ENCODE assay signal across 8 cellular contexts in the genomic region with DNA sequence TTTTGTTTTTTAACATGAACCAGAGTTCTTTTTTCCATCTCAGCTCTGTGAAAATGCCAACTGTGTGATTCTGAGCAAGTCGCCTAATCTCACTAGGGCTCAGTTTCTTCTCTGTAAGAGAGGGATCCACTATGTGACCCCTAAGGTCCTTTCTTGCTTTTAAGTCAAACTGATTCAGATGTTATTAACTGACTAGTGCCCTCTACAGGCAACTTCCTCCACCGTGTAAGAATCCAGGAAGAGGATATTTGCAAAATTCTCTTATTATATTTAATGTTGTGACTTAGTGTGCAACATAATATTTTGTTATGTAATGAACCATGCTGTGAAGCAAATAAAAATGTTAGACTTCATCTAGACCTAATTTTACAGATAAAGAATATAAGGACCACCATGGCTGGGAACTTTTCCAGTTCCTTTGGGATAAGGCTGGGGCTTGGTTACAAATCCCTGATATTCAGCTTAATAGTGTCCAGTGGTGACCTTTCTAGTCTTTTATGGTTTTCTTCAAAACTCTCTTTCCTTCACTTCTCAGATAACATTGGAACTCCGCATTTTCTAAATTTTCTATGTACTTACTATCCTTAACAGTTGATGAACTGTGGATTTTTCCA.
DNase-seq lines count a peak whose midpoint lies in the region; ATAC-seq and TF ChIP-seq lines count a peak whose summit lies in the region.

No MANE protein-coding gene starts in this region.

- H3K79me2 ChIP-seq in PC-3 (ENCODE audit: low read length) = no peaks in the 10 kb centered on the region

- no peak for TF ChIP-seq CTCF in HEK293 (tag by site-specific recombination; IDR thresholded peaks at IDR 0.05)
- peak; percentile 53 for TF ChIP-seq CTCF in PC-3 (conservative IDR thresholded peaks at IDR 0.05; ENCODE audit: low read depth, low read length)
- TF ChIP-seq CTCF in astrocyte of the cerebellum (IDR thresholded peaks at IDR 0.05; ENCODE audit: low read depth, low read length, missing control alignments) = peak; percentile 69

- peaks cover 14% of the 10 kb centered on the region for H3K4me1 ChIP-seq in HEK293 (ENCODE audit: control insufficient read depth, insufficient read depth, low read length)
- peaks cover 19% of the 10 kb centered on the region; the same call in 1 of the 2 replicates for H3K4me1 ChIP-seq in PC-3 (ENCODE audit: insufficient read depth, low read length)

- no peaks in the 10 kb centered on the region for H3K36me3 Mint-ChIP-seq in immature natural killer cell

- no peaks in the 10 kb centered on the region for H3F3A ChIP-seq in PC-3 (ENCODE audit: low read length, unreplicated experiment)

- H3K27ac Mint-ChIP-seq in immature natural killer cell = peak overlapping the region in 2 of 6 donors; percentile 42 to 70

- intact Hi-C loops in PC-3 (cut with micrococcal nuclease) = loop anchor here (1.0 kb wide), 1 partner anchor 174 kb away; no protein-coding TSS in a partner anchor

- H3K9ac ChIP-seq in PC-3 (ENCODE audit: low read length) = no peak overlapping the region

- H3K9me3 ChIP-seq in HEK293 (ENCODE audit: control insufficient read depth, insufficient read depth, low read depth, low read length) (no peaks in the 10 kb centered on the region), PC-3 (ENCODE audit: low read length) (no peaks in the 10 kb centered on the region)

- no peak overlapping the region for H3K4me3 Mint-ChIP-seq in immature natural killer cell

- H4K20me1 ChIP-seq in PC-3 (ENCODE audit: low read length) = no peaks in the 10 kb centered on the region

- H2AFZ ChIP-seq in PC-3 (ENCODE audit: low read length) = no peak overlapping the region

- POLR2A ChIA-PET in HEK293 (lab: Yijun Ruan, JAX) = no interaction called here
- POLR2A ChIA-PET in PC-3 (lab: Charles Lee; ENCODE audit: unreplicated experiment) = no interaction called here

- no peak overlapping the region; the same call in 1 of the 2 replicates for H3K27ac ChIP-seq in HEK293 (ENCODE audit: extremely low read depth, low read depth, low read length)
- no peak overlapping the region for H3K27ac ChIP-seq in PC-3 (ENCODE audit: low read length)

- no peaks in the 10 kb centered on the region for H3K36me3 ChIP-seq in HEK293 (ENCODE audit: control insufficient read depth in 2 of 2, insufficient read depth in 1 of 2, low read length in 2 of 2)
- no peaks in the 10 kb centered on the region for H3K36me3 ChIP-seq in PC-3 (ENCODE audit: low read depth, low read length)

- no peak overlapping the region for H3K4me3 ChIP-seq in HEK293 (ENCODE audit: low read depth, low read length)
- no peak overlapping the region for H3K4me3 ChIP-seq in PC-3 (ENCODE audit: low read length)
- H3K4me3 ChIP-seq in astrocyte of the cerebellum (ENCODE audit: low read depth, low read length) = no peak overlapping the region

- BruUV-seq in PC-3 (replicated peaks; lab: Mats Ljungman, UMichigan) = no TSS peak

- no peak overlapping the region for H3K4me2 ChIP-seq in PC-3 (ENCODE audit: low read length)

- CTCF ChIA-PET in HEK293 (lab: Yijun Ruan, JAX) = interaction anchor here (0.6 to 4.1 kb wide), 13 partner anchors 9 to 192 kb away, joined by 3 to 36 read pairs (median 3); no protein-coding TSS in a partner anchor
- CTCF ChIA-PET in PC-3 (lab: Charles Lee) = no interaction called here

- H3K4me1 Mint-ChIP-seq in immature natural killer cell = peaks cover 6 to 22% of the 10 kb centered on the region in 2 donors

- H3K9me3 Mint-ChIP-seq in immature natural killer cell = no peaks in the 10 kb centered on the region

- H3K27me3 ChIP-seq in PC-3 (ENCODE audit: low read length) = no peaks in the 10 kb centered on the region

- no peaks in the 10 kb centered on the region for H3K9me2 ChIP-seq in PC-3 (replicated peaks; ENCODE audit: low read length)

- DNase-seq in NCI-H187 treated with DMSO at 0.1 percent for 48 hours (lab: John Stamatoyannopoulos, UW) = peak; percentile 8
- no peak for DNase-seq in NCI-H187 (lab: John Stamatoyannopoulos, UW)
- DNase-seq in PC-3 = peak; percentile 46
- DNase-seq in astrocyte of the cerebellum (ENCODE audit: low read depth) = peak; percentile 58
- DNase-seq in immature natural killer cell = peak; percentile 48 to 63 (median 60)
- peak; percentile 19 to 30 for DNase-seq in stimulated activated CD4-positive, alpha-beta T cell treated with anti-CD3 and anti-CD28 coated beads, Interleukin-4, amount 100 ng/mL, for 4 hours

- in situ Hi-C loops in astrocyte of the cerebellum (cut with HindIII; ENCODE audit: low sequenced_read_pairs) = loop anchor here (10.0 kb wide), 1 partner anchor 515 kb away; no protein-coding TSS in a partner anchor

- ATAC-seq in PC-3 (no peak), HG02870 (IDR thresholded peaks at IDR 0.05; ENCODE audit: unreplicated experiment) (no peak)

- no peaks in the 10 kb centered on the region for H3K27me3 Mint-ChIP-seq in immature natural killer cell (ENCODE audit: low read depth in 3 of 3)

TF ChIP-seq in HEK293, 187 proteins besides CTCF, POLR2A, EP300 and RAD21:
- TF ChIP-seq ZBTB48 (tag by site-specific recombination; IDR thresholded peaks at IDR 0.05) = peak; percentile 86
- TF ChIP-seq ZNF791 (tag by site-specific recombination; IDR thresholded peaks at IDR 0.05) = no peak
- TF ChIP-seq ZNF501 (tag by site-specific recombination; IDR thresholded peaks at IDR 0.05) = no peak
- TF ChIP-seq ZNF248 (tag by site-specific recombination; IDR thresholded peaks at IDR 0.05) = no peak
- no peak for TF ChIP-seq ZNF350 (tag by site-specific recombination; IDR thresholded peaks at IDR 0.05)
- TF ChIP-seq ZNF664 (tag by site-specific recombination; IDR thresholded peaks at IDR 0.05) = no peak
- no peak for TF ChIP-seq ZNF623 (tag by site-specific recombination; IDR thresholded peaks at IDR 0.05)
- TF ChIP-seq ZNF654 (tag by site-specific recombination; IDR thresholded peaks at IDR 0.05; ENCODE audit: low read depth) = peak; percentile 53
- TF ChIP-seq ZFP37 (tag by site-specific recombination; IDR thresholded peaks at IDR 0.05) = no peak

Comparison
In these comparisons a context has a peak if more than half of its experiments do, and no peak if none do; other contexts are left out.
1. DNase-seq: peak in NCI-H187 treated with DMSO at 0.1 percent for 48 hours (single experiment), PC-3 (single experiment), astrocyte of the cerebellum (single experiment), immature natural killer cell (3 of 3) and stimulated activated CD4-positive, alpha-beta T cell treated with anti-CD3 and anti-CD28 coated beads, Interleukin-4, amount 100 ng/mL, for 4 hours (2 of 2); none in NCI-H187 (0 of 2).